Comparison of ENCODE assay signal across 2 cellular contexts in genomic region chr3:12675115-12675810, GRCh38.
TF ChIP-seq lines count a peak whose summit lies in the region.

No MANE protein-coding gene starts in this region.

TF ChIP-seq in GM23338, 12 proteins besides CTCF, POLR2A, EP300 and RAD21 (continued from another document):
- TF ChIP-seq REST (IDR thresholded peaks at IDR 0.05; ENCODE audit: unreplicated experiment) (no peak), STAT1 (IDR thresholded peaks at IDR 0.05; ENCODE audit: unreplicated experiment) (no peak), CREB1 (CRISPR knock-in tag; IDR thresholded peaks at IDR 0.05; ENCODE audit: low read depth) (no peak), EZH2phosphoT487 (IDR thresholded peaks at IDR 0.05; ENCODE audit: unreplicated experiment) (no peak), ZNF462 (CRISPR knock-in tag; IDR thresholded peaks at IDR 0.05) (no peak), ZNF114 (CRISPR knock-in tag; IDR thresholded peaks at IDR 0.05) (no peak), ETS1 (IDR thresholded peaks at IDR 0.05) (no peak), EZH2 (IDR thresholded peaks at IDR 0.05; ENCODE audit: low read depth, unreplicated experiment) (no peak), POLR2AphosphoS5 (IDR thresholded peaks at IDR 0.05; ENCODE audit: low read depth) (no peak), JUNB (IDR thresholded peaks at IDR 0.05; ENCODE audit: unreplicated experiment) (no peak), ZNF331 (CRISPR knock-in tag; IDR thresholded peaks at IDR 0.05; ENCODE audit: low read depth) (no peak)

TF ChIP-seq in WTC11, 78 proteins besides CTCF, POLR2A, EP300 and RAD21 (continued from another document):
- no peak for TF ChIP-seq CDX4 (CRISPR knock-in tag; IDR thresholded peaks at IDR 0.05; ENCODE audit: borderline replicate concordance)
- TF ChIP-seq EMX1 (CRISPR knock-in tag; IDR thresholded peaks at IDR 0.05) = no peak
- TF ChIP-seq ARID4B (CRISPR knock-in tag; IDR thresholded peaks at IDR 0.05; ENCODE audit: borderline replicate concordance) = no peak
- TF ChIP-seq NR2C2 (CRISPR knock-in tag; IDR thresholded peaks at IDR 0.05) = no peak
- no peak for TF ChIP-seq NFATC4 (CRISPR knock-in tag; IDR thresholded peaks at IDR 0.05)
- TF ChIP-seq TEAD4 (CRISPR knock-in tag; IDR thresholded peaks at IDR 0.05) = no peak
- no peak for TF ChIP-seq PREB (CRISPR knock-in tag; IDR thresholded peaks at IDR 0.05; ENCODE audit: borderline replicate concordance)
